ENCODE assay signal across 8 cellular contexts in genomic region chr3:128725547-128725931, GRCh38. TPM values are rescaled to one million over a fixed set of nuclear protein-coding genes. Genes with fewer than 3 reads are reported as not detected.
DNase-seq lines count a peak whose midpoint lies in the region; ATAC-seq and TF ChIP-seq lines count a peak whose summit lies in the region.

No MANE protein-coding gene starts in this region.

- intact Hi-C loops in tibial artery (cut with DNase I; ENCODE audit: low total_unique reads) = loop anchor here (5.0 to 10.0 kb wide), 2 partner anchors 43 to 149 kb away; partner anchors contain the start of gene ACAD9

- CTCF ChIA-PET in RWPE1 (lab: Yijun Ruan, JAX) = interaction anchor here (0.6 to 1.0 kb wide), 5 partner anchors 19 to 1951 kb away, joined by 3 to 5 read pairs (median 3); no protein-coding TSS in a partner anchor

- no peaks in the 10 kb centered on the region for H3K27me3 ChIP-seq in tibial artery

- H3K4me3 ChIP-seq in tibial artery = peak overlapping the region in 1 of 2 donors; percentile 93

- peak overlapping the region; percentile 90 to 98 (median 97) for H3K27ac Mint-ChIP-seq in immature natural killer cell

- peak overlapping the region; percentile 91 to 98 (median 96) for H3K4me3 Mint-ChIP-seq in immature natural killer cell

- H3K4me1 ChIP-seq in tibial artery = peaks cover 0 to 42% (median 31%) of the 10 kb centered on the region in 4 donors

- H3K27me3 Mint-ChIP-seq in immature natural killer cell (ENCODE audit: low read depth in 3 of 3) = peaks cover 8 to 16% (median 10%) of the 10 kb centered on the region in 3 donors

- POLR2A ChIA-PET in RWPE1 (lab: Yijun Ruan, JAX; ENCODE audit: low non-redundant PET) = interaction anchor here (1.0 to 1.2 kb wide), 2 partner anchors 42 to 45 kb away, joined by 4 to 6 read pairs; no protein-coding TSS in a partner anchor

- DNase-seq in RWPE1 (ENCODE audit: low spot score) (no peak), immature natural killer cell (no peak), tibial artery (no peak), GF-D8 (lab: John Stamatoyannopoulos, UW) (no peak), hepatic stellate cell (ENCODE audit: low spot score) (no peak)
- DNase-seq in stimulated activated CD4-positive, alpha-beta T cell treated with anti-CD3 and anti-CD28 coated beads, Interleukin-4, amount 100 ng/mL, for 4 hours = no peak

- H3K9me3 ChIP-seq in tibial artery = no peaks in the 10 kb centered on the region

- TF ChIP-seq CTCF in RWPE1 (conservative IDR thresholded peaks at IDR 0.05; ENCODE audit: low read depth) (no peak), tibial artery (IDR thresholded peaks at IDR 0.05) (no peak)

- H3K4me1 Mint-ChIP-seq in immature natural killer cell = peaks cover 48 to 56% of the 10 kb centered on the region in 2 donors

- peak; percentile 7 for ATAC-seq in GM18861 (IDR thresholded peaks at IDR 0.05; ENCODE audit: unreplicated experiment)
- ATAC-seq in HG02623 (IDR thresholded peaks at IDR 0.05; ENCODE audit: unreplicated experiment) = peak; percentile 2

- no peaks in the 10 kb centered on the region for H3K9me3 Mint-ChIP-seq in immature natural killer cell

- H3K27ac ChIP-seq in RWPE1 = peak overlapping the region; percentile 90
- H3K27ac ChIP-seq in tibial artery = peak overlapping the region; percentile 90 to 100

- no peaks in the 10 kb centered on the region for H3K36me3 ChIP-seq in tibial artery

- H3K36me3 Mint-ChIP-seq in immature natural killer cell = no peaks in the 10 kb centered on the region

RNA-seq across cellular contexts. Expression of gene RAB7A, which starts 0.4 kb away (rescaled TPM):
- 100 to 1,000 TPM; 201 to 313 (median 244) TPM for polyA plus RNA-seq in immature natural killer cell
